In genomic region chr9:88476491-88477271, GRCh38 we compare ENCODE assay signal across 13 cellular contexts. TPM values are rescaled to one million over a fixed set of nuclear protein-coding genes. Genes with fewer than 3 reads are reported as not detected.
A peak's percentile ranks its signal among the peaks of the same experiment; 100 is the strongest.
DNase-seq lines count a peak whose midpoint lies in the region; ATAC-seq lines count a peak whose summit lies in the region.
"Had no signal": no experiment of that assay in that cellular context is flagged by ENCODE, and none has a peak within 500 bp of the region (broad histone marks: within the 10 kb centered on the region; RNA-seq: fewer than 3 reads in every experiment).

No MANE protein-coding gene starts in this region.

- H3K27ac Mint-ChIP-seq in activated T-cell treated with anti-CD3 and anti-CD28 coated beads, Interleukin-2, amount 50 U/mL, for 72 hours: no peak overlapping the region

- peaks cover 0 to 3% of the 10 kb centered on the region in 2 donors for H3K36me3 Mint-ChIP-seq in activated T-cell treated with anti-CD3 and anti-CD28 coated beads, Interleukin-2, amount 50 U/mL, for 72 hours (ENCODE audit: insufficient read depth in 2 of 2)

- in situ Hi-C loops in KBM-7 (cut with MboI; ENCODE audit: low pct_unique_long_range_greater_than_20kb, low sequenced_read_pairs): no loop called here

- H3K36me3 ChIP-seq in mesodermal cell (ENCODE audit: control insufficient read depth, insufficient read depth, low read length) (peaks cover 39% of the 10 kb centered on the region), aorta (ENCODE audit: control insufficient read depth in 1 of 2, insufficient read depth in 2 of 2, low read length in 1 of 2) (no peaks in the 10 kb centered on the region)
- H3K36me3 ChIP-seq: gastrocnemius medialis had no signal

- no peaks in the 10 kb centered on the region for H3K27me3 Mint-ChIP-seq in activated T-cell treated with anti-CD3 and anti-CD28 coated beads, Interleukin-2, amount 50 U/mL, for 72 hours (ENCODE audit: low read depth)
- H3K27me3 Mint-ChIP-seq: naive thymus-derived CD4-positive, alpha-beta T cell had no signal

- peaks cover 27% of the 10 kb centered on the region for H3K4me1 Mint-ChIP-seq in activated T-cell treated with anti-CD3 and anti-CD28 coated beads, Interleukin-2, amount 50 U/mL, for 72 hours (ENCODE audit: low read depth)

- H3K4me3 ChIP-seq in mesodermal cell (ENCODE audit: extremely low read depth, insufficient read depth, low read length, poor library complexity, severe bottlenecking): no peak overlapping the region
- no peak overlapping the region for H3K4me3 ChIP-seq in aorta (ENCODE audit: low read length in 2 of 2)
- H3K4me3 ChIP-seq: gastrocnemius medialis, Peyer's patch had no signal

- H3K27ac ChIP-seq in mesodermal cell (ENCODE audit: low read depth, low read length, severe bottlenecking) (peak overlapping the region; percentile 64), aorta (ENCODE audit: low read depth in 1 of 2, low read length in 2 of 2) (no peak overlapping the region)
- H3K27ac ChIP-seq: gastrocnemius medialis, KMS-11, Peyer's patch had no signal

- DNase-seq in activated CD4-positive, CD25-positive, alpha-beta regulatory T cell (lab: John Stamatoyannopoulos, UW): no peak
- DNase-seq in activated T-cell treated with anti-CD3 and anti-CD28 coated beads, Interleukin-2, amount 50 U/mL, for 72 hours: peak; percentile 14 to 16
- no peak for DNase-seq in aorta
- DNase-seq in AG08396 (ENCODE audit: low spot score): no peak
- DNase-seq in KBM-7: no peak
- DNase-seq: activated effector memory CD4-positive, alpha-beta T cell treated with anti-CD3 and anti-CD28 coated beads, Interleukin-2, amount 50 U/mL, for 16 hours; gastrocnemius medialis; Peyer's patch had no signal

- H3K9me3 Mint-ChIP-seq in activated T-cell treated with anti-CD3 and anti-CD28 coated beads, Interleukin-2, amount 50 U/mL, for 72 hours: no peaks in the 10 kb centered on the region
- H3K9me3 Mint-ChIP-seq: naive thymus-derived CD4-positive, alpha-beta T cell had no signal

- no peaks in the 10 kb centered on the region for H3K27me3 ChIP-seq in aorta (ENCODE audit: control insufficient read depth in 1 of 2, insufficient read depth in 2 of 2, low read length in 1 of 2)
- H3K27me3 ChIP-seq: gastrocnemius medialis, Peyer's patch had no signal

- WGBS in mesodermal cell (ENCODE audit: insufficient coverage in 2 of 2), 2 experiments: 90 to 92% methylated on average over 11 of the region's 11 CpGs
- WGBS in aorta, 2 donors: 79 to 80% methylated on average over 11 of the region's 11 CpGs

- intact Hi-C loops in aorta (cut with DNase I): no loop called here

- ATAC-seq in activated CD4-positive, CD25-positive, alpha-beta regulatory T cell treated with anti-CD3 and anti-CD28 coated beads, Interleukin-2, amount 50 U/mL, for 24 hours: peak; percentile 11 to 40
- ATAC-seq in HG03354 (IDR thresholded peaks at IDR 0.05; ENCODE audit: poor library complexity, severe bottlenecking, unreplicated experiment): peak; percentile 46
- ATAC-seq in activated T-cell treated with anti-CD3 and anti-CD28 coated beads, Interleukin-2, amount 50 U/mL, for 72 hours (replicated peaks in 1 of 2): peak; percentile 56 to 58
- no peak for ATAC-seq in aorta (ENCODE audit: low FRiP score)
- ATAC-seq: gastrocnemius medialis; naive thymus-derived CD4-positive, alpha-beta T cell had no signal

- no peaks in the 10 kb centered on the region for H3K9me3 ChIP-seq in mesodermal cell (ENCODE audit: control insufficient read depth, low read length)
- no peaks in the 10 kb centered on the region for H3K9me3 ChIP-seq in aorta (ENCODE audit: control insufficient read depth, low read length)
- H3K9me3 ChIP-seq: gastrocnemius medialis, Peyer's patch had no signal

- H3K4me3 Mint-ChIP-seq in activated T-cell treated with anti-CD3 and anti-CD28 coated beads, Interleukin-2, amount 50 U/mL, for 72 hours: peak overlapping the region; percentile 41 to 62

- H3K4me1 ChIP-seq in mesodermal cell (ENCODE audit: control insufficient read depth, insufficient read depth, low read length, poor library complexity, severe bottlenecking) (peaks cover 20% of the 10 kb centered on the region), aorta (ENCODE audit: control insufficient read depth in 1 of 2, insufficient read depth in 2 of 2, low read length in 2 of 2) (peaks cover 0 to 2% of the 10 kb centered on the region in 2 donors)
- H3K4me1 ChIP-seq: gastrocnemius medialis, Peyer's patch had no signal

RNA-seq across cellular contexts. Expression of gene NXNL2, which starts 58.3 kb away (rescaled TPM):
- not detected for total RNA-seq in activated T-cell treated with anti-CD3 and anti-CD28 coated beads, Interleukin-2, amount 50 U/mL, for 72 hours
- 0.44 TPM for polyA plus RNA-seq in mesodermal cell (2013, experiment 1 of 2)
- 0.51 TPM for polyA plus RNA-seq in mesodermal cell (2013, experiment 2 of 2)
- total RNA-seq in aorta: 1 to 10 TPM in 1 of 2 donors, under 1 TPM in 1; 0.78 to 2.2 TPM
- polyA plus RNA-seq in aorta: 1 to 10 TPM in 1 of 2 donors, under 1 TPM in 1; 0.75 to 3.1 TPM
- total RNA-seq: gastrocnemius medialis; naive thymus-derived CD4-positive, alpha-beta T cell; Peyer's patch had no signal
- polyA plus RNA-seq: naive thymus-derived CD4-positive, alpha-beta T cell had no signal

Comparison
In these comparisons a context has a peak if more than half of its experiments do, and no peak if none do; other contexts are left out.
1. DNase-seq: peak in activated T-cell treated with anti-CD3 and anti-CD28 coated beads, Interleukin-2, amount 50 U/mL, for 72 hours (2 of 2); none in activated CD4-positive, CD25-positive, alpha-beta regulatory T cell (0 of 4), aorta (0 of 2), AG08396 (single experiment) and KBM-7 (single experiment).